ENCODE assay signal across 11 cellular contexts in genomic region chr4:1154126-1154522, GRCh38.
"Had no signal": no experiment of that assay in that cellular context is flagged by ENCODE, and none has a peak within 500 bp of the region (broad histone marks: within the 10 kb centered on the region; RNA-seq: fewer than 3 reads in every experiment).

No MANE protein-coding gene starts in this region.

- H3K27ac Mint-ChIP-seq: activated CD8-positive, alpha-beta T cell treated with anti-CD3 and anti-CD28 coated beads for 36 hours; activated naive CD4-positive, alpha-beta T cell treated with anti-CD3 and anti-CD28 coated beads, Interleukin-2, amount 10 ng/mL, durations not matched to agents 7 days and 5 days; natural killer cell treated with Interleukin-12 subunit alpha and Interleukin-12 subunit beta and Interleukin-15 and Interleukin-18, amount 100 ng/mL, for 72 hours had no signal

- ATAC-seq: activated CD8-positive, alpha-beta T cell treated with anti-CD3 and anti-CD28 coated beads for 36 hours; natural killer cell treated with Interleukin-12 subunit alpha and Interleukin-12 subunit beta and Interleukin-15 and Interleukin-18, amount 100 ng/mL, for 72 hours had no signal

- H3K4me1 Mint-ChIP-seq: activated naive CD4-positive, alpha-beta T cell treated with anti-CD3 and anti-CD28 coated beads, Interleukin-2, amount 10 ng/mL, durations not matched to agents 7 days and 5 days had no signal

- H3K27ac ChIP-seq: heart left ventricle had no signal

- H3K4me3 Mint-ChIP-seq: activated CD8-positive, alpha-beta T cell treated with anti-CD3 and anti-CD28 coated beads for 36 hours; activated naive CD4-positive, alpha-beta T cell treated with anti-CD3 and anti-CD28 coated beads, Interleukin-2, amount 10 ng/mL, durations not matched to agents 7 days and 5 days; natural killer cell treated with Interleukin-12 subunit alpha and Interleukin-12 subunit beta and Interleukin-15 and Interleukin-18, amount 100 ng/mL, for 72 hours had no signal

- H3K9me3 Mint-ChIP-seq: activated naive CD4-positive, alpha-beta T cell treated with anti-CD3 and anti-CD28 coated beads, Interleukin-2, amount 10 ng/mL, durations not matched to agents 7 days and 5 days; natural killer cell treated with Interleukin-12 subunit alpha and Interleukin-12 subunit beta and Interleukin-15 and Interleukin-18, amount 100 ng/mL, for 72 hours had no signal

- H3K27me3 ChIP-seq: sigmoid colon had no signal

- H3K36me3 Mint-ChIP-seq: activated naive CD4-positive, alpha-beta T cell treated with anti-CD3 and anti-CD28 coated beads, Interleukin-2, amount 10 ng/mL, durations not matched to agents 7 days and 5 days; natural killer cell treated with Interleukin-12 subunit alpha and Interleukin-12 subunit beta and Interleukin-15 and Interleukin-18, amount 100 ng/mL, for 72 hours had no signal

- H3K9me3 ChIP-seq: sigmoid colon had no signal

- DNase-seq: activated CD8-positive, alpha-beta T cell treated with anti-CD3 and anti-CD28 coated beads for 36 hours; activated naive CD4-positive, alpha-beta T cell treated with anti-CD3 and anti-CD28 coated beads, Interleukin-2, amount 10 ng/mL, durations not matched to agents 7 days and 5 days; cerebellar nuclear complex; heart left ventricle; mammary epithelial cell; stimulated activated CD4-positive, alpha-beta T cell treated with anti-CD3 and anti-CD28 coated beads, Interleukin-2, amount 100 ng/mL, for 24 hours; stimulated activated naive CD4-positive, alpha-beta T cell; SW 1271 had no signal

- H3K36me3 ChIP-seq: heart left ventricle, sigmoid colon had no signal

- H3K4me3 ChIP-seq: dorsolateral prefrontal cortex, sigmoid colon had no signal
